ENCODE assay signal across 26 cellular contexts in genomic region chr7:24341677-24342076, GRCh38. TPM values are rescaled to one million over a fixed set of nuclear protein-coding genes. Genes with fewer than 3 reads are reported as not detected.
"Had no signal": no experiment of that assay in that cellular context is flagged by ENCODE, and none has a peak within 500 bp of the region (broad histone marks: within the 10 kb centered on the region; RNA-seq: fewer than 3 reads in every experiment).

No MANE protein-coding gene starts in this region.

- DNase-seq: activated CD4-positive, alpha-beta memory T cell treated with anti-CD3 and anti-CD28 coated beads, Interleukin-2, amount 10 ng/mL, durations not matched to agents 7 days and 5 days; activated CD4-positive, alpha-beta T cell treated with anti-CD3 and anti-CD28 coated beads, Interleukin-2, amount 10 ng/mL, durations not matched to agents 24 days and 14 days; activated effector memory CD4-positive, alpha-beta T cell treated with Interleukin-2 at 50 U/mL for 16 hours; activated naive CD4-positive, alpha-beta T cell treated with anti-CD3 and anti-CD28 coated beads for 36 hours; activated T-cell treated with anti-CD3 and anti-CD28 coated beads, Interleukin-2, amount 50 U/mL, for 72 hours; body of pancreas; caudate nucleus; effector CD4-positive, alpha-beta T cell; erythroblast; gastrocnemius medialis; left ventricle myocardium superior; mammary epithelial cell; naive B cell; right lobe of liver; small intestine; stimulated activated CD4-positive, alpha-beta T cell treated with anti-CD3 and anti-CD28 coated beads, Interleukin-2, amount 100 ng/mL, for 24 hours; stimulated activated naive CD8-positive, alpha-beta T cell treated with anti-CD3 and anti-CD28 coated beads, Interleukin-15, amount 100 ng/mL, for 72 hours had no signal

- H3K27ac ChIP-seq: body of pancreas, gastrocnemius medialis, parathyroid adenoma, right lobe of liver, tibial nerve, VCaP had no signal

- ATAC-seq: activated CD4-positive, CD25-positive, alpha-beta regulatory T cell treated with anti-CD3 and anti-CD28 coated beads, Interleukin-2, amount 50 U/mL, for 24 hours; activated T-cell treated with anti-CD3 and anti-CD28 coated beads, Interleukin-2, amount 50 U/mL, for 72 hours; body of pancreas; gastrocnemius medialis; left ventricle myocardium superior; right lobe of liver; stimulated activated effector memory CD8-positive, alpha-beta T cell treated with anti-CD3 and anti-CD28 coated beads, Interleukin-12 subunit alpha, Interleukin-12 subunit beta, amount 100 ng/mL, for 72 hours; stimulated activated naive CD8-positive, alpha-beta T cell treated with anti-CD3 and anti-CD28 coated beads, Interleukin-15, amount 100 ng/mL, for 72 hours had no signal

- H3K79me2 ChIP-seq: parathyroid adenoma had no signal

- H3K9me3 ChIP-seq: body of pancreas, gastrocnemius medialis, right lobe of liver, tibial nerve had no signal

- H3K4me3 ChIP-seq: body of pancreas, gastrocnemius medialis, right lobe of liver, tibial nerve had no signal

- H3K27me3 ChIP-seq: body of pancreas, gastrocnemius medialis, right lobe of liver, tibial nerve had no signal

- H3K9ac ChIP-seq: parathyroid adenoma had no signal

- FAIRE-seq: endometrium, islet of Langerhans, small intestine had no signal

- H3K36me3 ChIP-seq: gastrocnemius medialis, right lobe of liver, tibial nerve had no signal

- H3K4me1 ChIP-seq: body of pancreas, gastrocnemius medialis, parathyroid adenoma, right lobe of liver, tibial nerve had no signal

- H2AFZ ChIP-seq: parathyroid adenoma had no signal

RNA-seq across cellular contexts. Expression of gene NPY, which starts 57.7 kb away (rescaled TPM):
- total RNA-seq: activated CD4-positive, alpha-beta memory T cell treated with anti-CD3 and anti-CD28 coated beads, Interleukin-2, amount 10 ng/mL, durations not matched to agents 7 days and 5 days; activated CD4-positive, alpha-beta T cell treated with anti-CD3 and anti-CD28 coated beads, Interleukin-2, amount 10 ng/mL, durations not matched to agents 24 days and 14 days; activated naive CD4-positive, alpha-beta T cell treated with anti-CD3 and anti-CD28 coated beads for 36 hours; activated T-cell treated with anti-CD3 and anti-CD28 coated beads, Interleukin-2, amount 50 U/mL, for 72 hours; gastrocnemius medialis; left ventricle myocardium superior; mammary epithelial cell; right lobe of liver; T-helper 2 cell treated with Interferon-gamma antibody and Interleukin-4, amounts not matched to agents 100 ng/mL and 5 ng/mL, for 36 hours had no signal
- polyA plus RNA-seq: mammary epithelial cell, neural cell had no signal
